Comparison of ENCODE assay signal across 32 cellular contexts in the genomic region with DNA sequence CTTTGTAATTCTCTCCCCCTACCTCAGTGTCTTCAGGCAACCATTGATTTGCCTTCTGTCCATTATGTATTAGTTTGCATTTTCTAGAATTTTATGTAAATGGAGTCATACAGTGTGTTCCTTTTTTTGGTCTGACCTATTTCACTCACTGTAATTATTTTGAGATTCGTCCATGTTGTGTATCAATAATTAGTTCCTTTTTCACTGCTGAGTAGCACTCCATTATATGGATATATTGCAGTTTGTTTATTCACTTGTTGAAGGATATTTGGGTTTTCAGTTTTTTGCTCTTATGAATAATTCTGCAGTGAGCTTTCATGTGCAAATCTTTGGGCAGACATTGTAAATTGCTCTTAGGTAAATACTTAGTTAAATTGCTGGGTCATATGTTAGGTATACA.
"Had no signal": no experiment of that assay in that cellular context is flagged by ENCODE, and none has a peak within 500 bp of the region (broad histone marks: within the 10 kb centered on the region; RNA-seq: fewer than 3 reads in every experiment).

No MANE protein-coding gene starts in this region.

- H3K27me3 ChIP-seq: adrenal gland, body of pancreas, esophagus squamous epithelium, gastroesophageal sphincter, heart right ventricle had no signal

- H3K4me1 ChIP-seq: adrenal gland, body of pancreas, esophagus squamous epithelium, gastroesophageal sphincter, heart right ventricle had no signal

- ATAC-seq: activated CD4-positive, alpha-beta T cell treated with anti-CD3 and anti-CD28 coated beads for 36 hours; activated CD8-positive, alpha-beta memory T cell treated with anti-CD3 and anti-CD28 coated beads, Interleukin-2, amount 10 ng/mL, durations not matched to agents 7 days and 5 days; activated CD8-positive, alpha-beta T cell treated with anti-CD3 and anti-CD28 coated beads, Interleukin-2, amount 10 ng/mL, durations not matched to agents 7 days and 5 days; activated naive CD8-positive, alpha-beta T cell treated with anti-CD3 and anti-CD28 coated beads, Interleukin-2, amount 50 U/mL, for 24 hours; activated T-helper 17 cell treated with anti-CD3 and anti-CD28 coated beads, Interleukin-2, amount 50 U/mL, for 72 hours; body of pancreas; gastroesophageal sphincter; heart right ventricle had no signal

- H3K4me3 Mint-ChIP-seq: activated CD4-positive, alpha-beta memory T cell treated with anti-CD3 and anti-CD28 coated beads for 36 hours; activated CD4-positive, alpha-beta T cell treated with anti-CD3 and anti-CD28 coated beads for 36 hours; activated CD4-positive, alpha-beta T cell treated with anti-CD3 and anti-CD28 coated beads, Interleukin-2, amount 10 ng/mL, durations not matched to agents 24 days and 14 days; activated CD8-positive, alpha-beta memory T cell treated with anti-CD3 and anti-CD28 coated beads, Interleukin-2, amount 10 ng/mL, durations not matched to agents 7 days and 5 days; activated CD8-positive, alpha-beta T cell treated with anti-CD3 and anti-CD28 coated beads, Interleukin-2, amount 10 ng/mL, durations not matched to agents 7 days and 5 days; activated naive CD4-positive, alpha-beta T cell treated with anti-CD3 and anti-CD28 coated beads for 36 hours; activated naive CD4-positive, alpha-beta T cell treated with anti-CD3 and anti-CD28 coated beads, Interleukin-2, amount 50 U/mL, for 24 hours; activated naive CD8-positive, alpha-beta T cell treated with anti-CD3 and anti-CD28 coated beads for 36 hours; activated naive CD8-positive, alpha-beta T cell treated with anti-CD3 and anti-CD28 coated beads, Interleukin-2, amount 50 U/mL, for 24 hours; activated T-cell treated with anti-CD3 and anti-CD28 coated beads, Interleukin-2, amount 50 U/mL, for 24 hours; activated T-helper 17 cell treated with anti-CD3 and anti-CD28 coated beads, Interleukin-2, amount 50 U/mL, for 72 hours had no signal

- DNase-seq: activated CD4-positive, alpha-beta memory T cell treated with anti-CD3 and anti-CD28 coated beads for 36 hours; activated CD4-positive, alpha-beta T cell treated with anti-CD3 and anti-CD28 coated beads for 36 hours; activated CD4-positive, alpha-beta T cell treated with anti-CD3 and anti-CD28 coated beads, Interleukin-2, amount 10 ng/mL, durations not matched to agents 24 days and 14 days; activated CD4-positive, CD25-positive, alpha-beta regulatory T cell; activated CD4-positive, CD25-positive, alpha-beta regulatory T cell treated with anti-CD3 and anti-CD28 coated beads, Interleukin-2, amount 50 U/mL, for 72 hours; activated CD8-positive, alpha-beta memory T cell treated with anti-CD3 and anti-CD28 coated beads, Interleukin-2, amount 10 ng/mL, durations not matched to agents 7 days and 5 days; activated CD8-positive, alpha-beta memory T cell treated with anti-CD3 and anti-CD28 coated beads, Interleukin-2, amount 50 U/mL, for 4 hours; activated CD8-positive, alpha-beta T cell treated with anti-CD3 and anti-CD28 coated beads, Interleukin-2, amount 10 ng/mL, durations not matched to agents 7 days and 5 days; activated effector memory CD4-positive, alpha-beta T cell treated with Interleukin-2 at 50 U/mL for 16 hours; activated naive CD4-positive, alpha-beta T cell treated with anti-CD3 and anti-CD28 coated beads for 36 hours; activated naive CD8-positive, alpha-beta T cell treated with anti-CD3 and anti-CD28 coated beads for 36 hours; activated naive CD8-positive, alpha-beta T cell treated with anti-CD3 and anti-CD28 coated beads, Interleukin-2, amount 50 U/mL, for 24 hours; activated T-cell treated with anti-CD3 and anti-CD28 coated beads, Interleukin-2, amount 50 U/mL, for 24 hours; adrenal gland; amygdala; aorta; body of pancreas; caudate nucleus; cortex of kidney; dermis blood vessel endothelial cell; effector CD8-positive, alpha-beta T cell; esophagus squamous epithelium; foreskin melanocyte; heart right ventricle; T-helper 2 cell had no signal

- H3K27ac ChIP-seq: adrenal gland, body of pancreas, epithelial cell of prostate, esophagus squamous epithelium, gastroesophageal sphincter, heart right ventricle had no signal

- H3K9me3 Mint-ChIP-seq: activated CD4-positive, alpha-beta T cell treated with anti-CD3 and anti-CD28 coated beads, Interleukin-2, amount 10 ng/mL, durations not matched to agents 24 days and 14 days had no signal

- H3K27me3 Mint-ChIP-seq: activated CD4-positive, alpha-beta memory T cell treated with anti-CD3 and anti-CD28 coated beads for 36 hours; activated CD4-positive, alpha-beta T cell treated with anti-CD3 and anti-CD28 coated beads for 36 hours; activated CD4-positive, alpha-beta T cell treated with anti-CD3 and anti-CD28 coated beads, Interleukin-2, amount 10 ng/mL, durations not matched to agents 24 days and 14 days; activated CD8-positive, alpha-beta memory T cell treated with anti-CD3 and anti-CD28 coated beads, Interleukin-2, amount 10 ng/mL, durations not matched to agents 7 days and 5 days; activated naive CD4-positive, alpha-beta T cell treated with anti-CD3 and anti-CD28 coated beads, Interleukin-2, amount 50 U/mL, for 24 hours; activated naive CD8-positive, alpha-beta T cell treated with anti-CD3 and anti-CD28 coated beads for 36 hours; activated naive CD8-positive, alpha-beta T cell treated with anti-CD3 and anti-CD28 coated beads, Interleukin-2, amount 50 U/mL, for 24 hours; activated T-cell treated with anti-CD3 and anti-CD28 coated beads, Interleukin-2, amount 50 U/mL, for 24 hours; activated T-helper 17 cell treated with anti-CD3 and anti-CD28 coated beads, Interleukin-2, amount 50 U/mL, for 72 hours had no signal

- H3K9me3 ChIP-seq: adrenal gland, body of pancreas, esophagus squamous epithelium, gastroesophageal sphincter had no signal

- FAIRE-seq: colon, endometrium, endothelial cell of umbilical vein had no signal

- H3K27ac Mint-ChIP-seq: activated CD4-positive, alpha-beta memory T cell treated with anti-CD3 and anti-CD28 coated beads for 36 hours; activated CD4-positive, alpha-beta T cell treated with anti-CD3 and anti-CD28 coated beads for 36 hours; activated CD4-positive, alpha-beta T cell treated with anti-CD3 and anti-CD28 coated beads, Interleukin-2, amount 10 ng/mL, durations not matched to agents 24 days and 14 days; activated CD8-positive, alpha-beta memory T cell treated with anti-CD3 and anti-CD28 coated beads, Interleukin-2, amount 10 ng/mL, durations not matched to agents 7 days and 5 days; activated CD8-positive, alpha-beta T cell treated with anti-CD3 and anti-CD28 coated beads, Interleukin-2, amount 10 ng/mL, durations not matched to agents 7 days and 5 days; activated naive CD4-positive, alpha-beta T cell treated with anti-CD3 and anti-CD28 coated beads for 36 hours; activated naive CD4-positive, alpha-beta T cell treated with anti-CD3 and anti-CD28 coated beads, Interleukin-2, amount 50 U/mL, for 24 hours; activated naive CD8-positive, alpha-beta T cell treated with anti-CD3 and anti-CD28 coated beads for 36 hours; activated naive CD8-positive, alpha-beta T cell treated with anti-CD3 and anti-CD28 coated beads, Interleukin-2, amount 50 U/mL, for 24 hours; activated T-cell treated with anti-CD3 and anti-CD28 coated beads, Interleukin-2, amount 50 U/mL, for 24 hours; activated T-helper 17 cell treated with anti-CD3 and anti-CD28 coated beads, Interleukin-2, amount 50 U/mL, for 72 hours had no signal

- H3K4me1 Mint-ChIP-seq: activated CD4-positive, alpha-beta T cell treated with anti-CD3 and anti-CD28 coated beads for 36 hours; activated CD4-positive, alpha-beta T cell treated with anti-CD3 and anti-CD28 coated beads, Interleukin-2, amount 10 ng/mL, durations not matched to agents 24 days and 14 days; activated CD8-positive, alpha-beta memory T cell treated with anti-CD3 and anti-CD28 coated beads, Interleukin-2, amount 10 ng/mL, durations not matched to agents 7 days and 5 days; activated naive CD4-positive, alpha-beta T cell treated with anti-CD3 and anti-CD28 coated beads, Interleukin-2, amount 50 U/mL, for 24 hours; activated naive CD8-positive, alpha-beta T cell treated with anti-CD3 and anti-CD28 coated beads for 36 hours; activated naive CD8-positive, alpha-beta T cell treated with anti-CD3 and anti-CD28 coated beads, Interleukin-2, amount 50 U/mL, for 24 hours; activated T-helper 17 cell treated with anti-CD3 and anti-CD28 coated beads, Interleukin-2, amount 50 U/mL, for 72 hours had no signal

- H3K4me3 ChIP-seq: adrenal gland, body of pancreas, esophagus squamous epithelium, gastroesophageal sphincter, heart right ventricle had no signal

- H3K36me3 ChIP-seq: adrenal gland had no signal
